9 cellular contexts compared by ENCODE assay signal in genomic region chr5:114789773-114790402, GRCh38.
DNase-seq lines count a peak whose midpoint lies in the region; ATAC-seq and TF ChIP-seq lines count a peak whose summit lies in the region.
"Had no signal": no experiment of that assay in that cellular context is flagged by ENCODE, and none has a peak within 500 bp of the region (broad histone marks: within the 10 kb centered on the region; RNA-seq: fewer than 3 reads in every experiment).

No MANE protein-coding gene starts in this region.

- H2AK5ac ChIP-seq in mesenchymal stem cell (ENCODE audit: low read length, severe bottlenecking) = no peak overlapping the region

- ATAC-seq in GM21367 (IDR thresholded peaks at IDR 0.05; ENCODE audit: unreplicated experiment) = peak; percentile 80
- no peak for ATAC-seq in naive thymus-derived CD8-positive, alpha-beta T cell

- H3K79me2 ChIP-seq in DOHH2 (ENCODE audit: control insufficient read depth, low read length) (no peaks in the 10 kb centered on the region), Karpas-422 (ENCODE audit: low read length) (no peaks in the 10 kb centered on the region)

- no peak overlapping the region for H3K4me2 ChIP-seq in DOHH2 (ENCODE audit: low read length)
- H3K4me2 ChIP-seq in Karpas-422 (ENCODE audit: low read depth, low read length, poor library complexity, severe bottlenecking) = no peak overlapping the region
- H3K4me2 ChIP-seq in mesenchymal stem cell (ENCODE audit: low read length, poor library complexity, severe bottlenecking) = no peak overlapping the region

- no peaks in the 10 kb centered on the region for H3K9me3 ChIP-seq in DOHH2 (ENCODE audit: control insufficient read depth, insufficient read depth, low read length)
- H3K9me3 ChIP-seq in Karpas-422 (ENCODE audit: low read length) = no peaks in the 10 kb centered on the region
- H3K9me3 ChIP-seq in adrenal gland (replicated peaks in 1 of 3) = no peaks in the 10 kb centered on the region
- H3K9me3 ChIP-seq in mesenchymal stem cell (ENCODE audit: control insufficient read depth, low read length) = no peaks in the 10 kb centered on the region
- no peaks in the 10 kb centered on the region for H3K9me3 ChIP-seq in Peyer's patch

- H4K91ac ChIP-seq in mesenchymal stem cell (ENCODE audit: low read length) = no peak overlapping the region

- H3K4ac ChIP-seq in mesenchymal stem cell (ENCODE audit: low read depth in 1 of 2, low read length in 2 of 2) = no peak overlapping the region

- no peaks in the 10 kb centered on the region for H3K4me1 Mint-ChIP-seq in naive thymus-derived CD8-positive, alpha-beta T cell

- H2AFZ ChIP-seq in Karpas-422 (ENCODE audit: low read length) (no peak overlapping the region), mesenchymal stem cell (ENCODE audit: low read depth, low read length) (no peak overlapping the region)

- H4K20me1 ChIP-seq in DOHH2 (ENCODE audit: control insufficient read depth, insufficient read depth, low read depth, low read length) = no peaks in the 10 kb centered on the region
- H4K20me1 ChIP-seq in Karpas-422 (ENCODE audit: insufficient read depth, low read depth, low read length) = no peaks in the 10 kb centered on the region

- TF ChIP-seq CTCF in DOHH2 (IDR thresholded peaks at IDR 0.05; ENCODE audit: low read depth, low read length, poor library complexity, severe bottlenecking) (peak; percentile 60), adrenal gland (IDR thresholded peaks at IDR 0.05) (peak; percentile 34 to 58 (median 48)), coronary artery (IDR thresholded peaks at IDR 0.05) (no peak), Peyer's patch (IDR thresholded peaks at IDR 0.05) (peak in 2 of 6 experiments; percentile 10 to 22)

- DNase-seq in Karpas-422 (peak; percentile 85), adrenal gland (no peak), mesenchymal stem cell (peak; percentile 58), coronary artery (ENCODE audit: low spot score) (no peak), Peyer's patch (no peak)
- no peak for DNase-seq in naive thymus-derived CD8-positive, alpha-beta T cell

- no peak overlapping the region for H2BK5ac ChIP-seq in mesenchymal stem cell (ENCODE audit: low read depth, low read length, poor library complexity, severe bottlenecking)

- H3K79me1 ChIP-seq in mesenchymal stem cell (replicated peaks; ENCODE audit: low read length, poor library complexity, severe bottlenecking) = no peaks in the 10 kb centered on the region

- H3K36me3 ChIP-seq in DOHH2 (ENCODE audit: control insufficient read depth, low read length) (no peaks in the 10 kb centered on the region), Karpas-422 (ENCODE audit: insufficient read depth, low read length) (no peaks in the 10 kb centered on the region), adrenal gland (replicated peaks in 1 of 2) (no peaks in the 10 kb centered on the region), mesenchymal stem cell (ENCODE audit: control insufficient read depth in 1 of 2, insufficient read depth in 2 of 2, low read depth in 1 of 2, low read length in 2 of 2) (no peaks in the 10 kb centered on the region), Peyer's patch (no peaks in the 10 kb centered on the region)

- intact Hi-C loops in adrenal gland (cut with DNase I) = loop anchor here in 1 of 2 donors (5.0 kb wide), 2 partner anchors 428 to 693 kb away; partner anchors contain the start of gene KCNN2

- H2BK15ac ChIP-seq in mesenchymal stem cell (ENCODE audit: low read depth, poor library complexity, severe bottlenecking) = no peak overlapping the region

- no peak overlapping the region for H4K8ac ChIP-seq in mesenchymal stem cell (ENCODE audit: low read length)

- WGBS in adrenal gland, 4 donors = 36 to 40% (median 38%) methylated on average over 4 of the region's 4 CpGs
- WGBS in mesenchymal stem cell = 48% methylated on average over 3 of the region's 4 CpGs

- no peak overlapping the region for H3K23ac ChIP-seq in mesenchymal stem cell (ENCODE audit: low read length in 2 of 2)

- no peak overlapping the region for H3K4me3 Mint-ChIP-seq in naive thymus-derived CD8-positive, alpha-beta T cell
- H3K4me3 Mint-ChIP-seq: stimulated activated naive CD8-positive, alpha-beta T cell treated with anti-CD3 and anti-CD28 coated beads, Interleukin-15, Interleukin-2, amounts not matched to agents 100 ng/mL and 50 ng/mL, for 24 hours had no signal

- TF ChIP-seq POLR2A in adrenal gland (IDR thresholded peaks at IDR 0.05) (no peak), Peyer's patch (IDR thresholded peaks at IDR 0.05) (no peak)

- H3K4me1 ChIP-seq in DOHH2 (ENCODE audit: control insufficient read depth, low read length) = no peaks in the 10 kb centered on the region
- H3K4me1 ChIP-seq in Karpas-422 (ENCODE audit: low read length) = no peaks in the 10 kb centered on the region
- no peaks in the 10 kb centered on the region for H3K4me1 ChIP-seq in adrenal gland (replicated peaks in 1 of 2)
- H3K4me1 ChIP-seq in mesenchymal stem cell (ENCODE audit: control insufficient read depth, insufficient read depth, low read depth, low read length) = no peaks in the 10 kb centered on the region
- no peaks in the 10 kb centered on the region for H3K4me1 ChIP-seq in Peyer's patch

- H3K4me3 ChIP-seq in DOHH2 (ENCODE audit: low read length) (no peak overlapping the region), Karpas-422 (ENCODE audit: low read length) (no peak overlapping the region), adrenal gland (no peak overlapping the region), mesenchymal stem cell (ENCODE audit: insufficient read depth in 1 of 2, low read depth in 1 of 2, low read length in 2 of 2) (no peak overlapping the region), coronary artery (no peak overlapping the region), Peyer's patch (no peak overlapping the region)

- no peaks in the 10 kb centered on the region for H3K36me3 Mint-ChIP-seq in naive thymus-derived CD8-positive, alpha-beta T cell

- H3F3A ChIP-seq in DOHH2 (ENCODE audit: control insufficient read depth, insufficient read depth) = no peaks in the 10 kb centered on the region

- H3K14ac ChIP-seq in mesenchymal stem cell (ENCODE audit: low read length in 2 of 2) = no peak overlapping the region

- H2BK12ac ChIP-seq in mesenchymal stem cell (ENCODE audit: low read length in 2 of 2) = no peak overlapping the region

- H3K9me2 ChIP-seq in DOHH2 (replicated peaks; ENCODE audit: control insufficient read depth, low read length) (no peaks in the 10 kb centered on the region), Karpas-422 (replicated peaks; ENCODE audit: insufficient read depth, low read length) (no peaks in the 10 kb centered on the region)

- H2BK120ac ChIP-seq in mesenchymal stem cell (ENCODE audit: low read depth, low read length) = no peak overlapping the region

- no peak overlapping the region for H3K27ac Mint-ChIP-seq in naive thymus-derived CD8-positive, alpha-beta T cell
- H3K27ac Mint-ChIP-seq: stimulated activated naive CD8-positive, alpha-beta T cell treated with anti-CD3 and anti-CD28 coated beads, Interleukin-15, Interleukin-2, amounts not matched to agents 100 ng/mL and 50 ng/mL, for 24 hours had no signal

- POLR2A ChIA-PET in naive thymus-derived CD8-positive, alpha-beta T cell (lab: Charles Lee) = no interaction called here

- peaks cover 0 to 2% (median 0%) of the 10 kb centered on the region in 9 donors for H3K9me3 Mint-ChIP-seq in naive thymus-derived CD8-positive, alpha-beta T cell
- H3K9me3 Mint-ChIP-seq: stimulated activated naive CD8-positive, alpha-beta T cell treated with anti-CD3 and anti-CD28 coated beads, Interleukin-15, Interleukin-2, amounts not matched to agents 100 ng/mL and 50 ng/mL, for 24 hours had no signal

- H3K27me3 Mint-ChIP-seq in naive thymus-derived CD8-positive, alpha-beta T cell = peaks cover 0 to 18% (median 3%) of the 10 kb centered on the region in 5 donors
- H3K27me3 Mint-ChIP-seq: stimulated activated naive CD8-positive, alpha-beta T cell treated with anti-CD3 and anti-CD28 coated beads, Interleukin-15, Interleukin-2, amounts not matched to agents 100 ng/mL and 50 ng/mL, for 24 hours had no signal

- H3K27ac ChIP-seq in DOHH2 (ENCODE audit: low read depth, low read length) (no peak overlapping the region), Karpas-422 (ENCODE audit: low read length) (no peak overlapping the region), adrenal gland (no peak overlapping the region), mesenchymal stem cell (ENCODE audit: low read length, poor library complexity, severe bottlenecking) (no peak overlapping the region), coronary artery (no peak overlapping the region), Peyer's patch (no peak overlapping the region)

- H3K18ac ChIP-seq in mesenchymal stem cell (ENCODE audit: low read depth in 1 of 2, low read length in 2 of 2) = no peak overlapping the region

- H3K27me3 ChIP-seq in DOHH2 (ENCODE audit: control insufficient read depth, low read length) (no peaks in the 10 kb centered on the region), Karpas-422 (ENCODE audit: low read length) (no peaks in the 10 kb centered on the region), adrenal gland (no peaks in the 10 kb centered on the region), mesenchymal stem cell (ENCODE audit: control insufficient read depth in 1 of 2, insufficient read depth in 1 of 2, low read length in 2 of 2) (peaks cover 0 to 4% of the 10 kb centered on the region in 2 experiments), Peyer's patch (no peaks in the 10 kb centered on the region)

- H3K9ac ChIP-seq in Karpas-422 (ENCODE audit: low read length) = no peak overlapping the region
- no peak overlapping the region for H3K9ac ChIP-seq in mesenchymal stem cell (ENCODE audit: low read length)

Comparison
In these comparisons a context has a peak if more than half of its experiments do, and no peak if none do; other contexts are left out.
1. DNase-seq: peak in Karpas-422 (single experiment) and mesenchymal stem cell (single experiment); none in adrenal gland (0 of 7), naive thymus-derived CD8-positive, alpha-beta T cell (0 of 10), coronary artery (single experiment) and Peyer's patch (0 of 3).